In the genomic region with DNA sequence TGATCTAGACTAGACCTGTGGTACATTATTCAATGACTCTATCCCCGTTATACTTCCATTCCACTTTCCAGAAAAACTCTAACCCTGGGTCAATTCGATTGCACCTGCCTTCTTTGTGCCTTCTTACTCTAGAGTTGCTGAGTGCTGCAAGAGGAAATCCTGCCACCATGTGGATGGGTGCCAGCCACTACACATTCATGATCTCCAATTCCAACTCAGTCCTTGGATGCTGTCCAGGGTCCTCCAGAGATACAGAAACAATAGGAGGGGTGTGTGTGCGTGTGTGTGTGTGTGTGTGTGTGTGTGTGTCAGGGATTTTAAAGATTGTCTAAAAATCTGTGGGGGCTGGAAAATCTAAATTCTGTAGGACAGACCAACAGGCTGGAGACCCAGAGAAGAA, we compare ENCODE assay signal across 8 cellular contexts. TPM values are rescaled to one million over a fixed set of nuclear protein-coding genes. Genes with fewer than 3 reads are reported as not detected.
DNase-seq lines count a peak whose midpoint lies in the region; ATAC-seq and TF ChIP-seq lines count a peak whose summit lies in the region.

No MANE protein-coding gene starts in this region.

- no peak overlapping the region for H3K4me3 ChIP-seq in H7 (ENCODE audit: insufficient read depth, low read depth, low read length)

- peak; percentile 6 for TF ChIP-seq CTCF in CD14-positive monocyte (IDR thresholded peaks at IDR 0.05)

- H3K27ac Mint-ChIP-seq in CD14-positive monocyte: no peak overlapping the region

- no peaks in the 10 kb centered on the region for H3K36me3 ChIP-seq in H7 (replicated peaks; ENCODE audit: control insufficient read depth, insufficient read depth, low read length)

- ATAC-seq in HG03108 (IDR thresholded peaks at IDR 0.05; ENCODE audit: unreplicated experiment): no peak
- no peak for ATAC-seq in GM18861 (IDR thresholded peaks at IDR 0.05; ENCODE audit: unreplicated experiment)

- H3K4me1 Mint-ChIP-seq in CD14-positive monocyte: no peaks in the 10 kb centered on the region

- H3K4me3 Mint-ChIP-seq in CD14-positive monocyte: no peak overlapping the region

- H3K36me3 Mint-ChIP-seq in CD14-positive monocyte: no peaks in the 10 kb centered on the region

- no peak for DNase-seq in CD14-positive monocyte (ENCODE audit: low spot score)
- peak; percentile 20 for DNase-seq in H7
- DNase-seq in NCI-H460 (ENCODE audit: extremely low read depth, low read depth): peak; percentile 65
- DNase-seq in activated T-cell treated with anti-CD3 and anti-CD28 coated beads for 1 hour (ENCODE audit: low read depth): peak; percentile 12
- peak; percentile 44 for DNase-seq in fibroblast of gingiva (ENCODE audit: low read depth)
- peak; percentile 14 for DNase-seq in non-pigmented ciliary epithelial cell (ENCODE audit: low read depth)

- peaks cover 2 to 8% (median 8%) of the 10 kb centered on the region in 3 donors for H3K27me3 Mint-ChIP-seq in CD14-positive monocyte (ENCODE audit: low read depth in 3 of 3)

- intact Hi-C loops in CD14-positive monocyte (cut with micrococcal nuclease): loop anchor here in 1 of 2 donors (10.0 kb wide), 1 partner anchor 117 kb away; no protein-coding TSS in a partner anchor

- H3K9me3 Mint-ChIP-seq in CD14-positive monocyte: peaks cover 0 to 1% (median 0%) of the 10 kb centered on the region in 7 donors

- no peaks in the 10 kb centered on the region for H3K27me3 ChIP-seq in H7 (ENCODE audit: control insufficient read depth, insufficient read depth, low read length)

RNA-seq across cellular contexts. Expression of a gene that starts 42.9 kb away (rescaled TPM):
- 1 to 10 TPM; 2.7 to 3.0 TPM for polyA plus RNA-seq in CD14-positive monocyte
- 12.4 and 18.8 TPM in 2 replicates for total RNA-seq in H7 (2014; rRNA removed; shearing (Covaris generic))
- 6.5 and 7.4 TPM in 2 replicates for total RNA-seq in NCI-H460 (2014; rRNA removed; shearing (Covaris generic))
- polyA plus RNA-seq in NCI-H460 (2014; cell fraction: nucleus; rRNA removed): 19.2 and 30.7 TPM in 2 replicates

RNA-seq across cellular contexts. Expression of a gene that starts 55.8 kb away (rescaled TPM):
- polyA plus RNA-seq in CD14-positive monocyte: not detected
- 7.0 and 11.5 TPM in 2 replicates for total RNA-seq in H7 (2014; rRNA removed; shearing (Covaris generic))
- 2.8 and 3.3 TPM in 2 replicates for total RNA-seq in NCI-H460 (2014; rRNA removed; shearing (Covaris generic))
- 11.4 and 12.3 TPM in 2 replicates for polyA plus RNA-seq in NCI-H460 (2014; cell fraction: nucleus; rRNA removed)
